In the genomic region with DNA sequence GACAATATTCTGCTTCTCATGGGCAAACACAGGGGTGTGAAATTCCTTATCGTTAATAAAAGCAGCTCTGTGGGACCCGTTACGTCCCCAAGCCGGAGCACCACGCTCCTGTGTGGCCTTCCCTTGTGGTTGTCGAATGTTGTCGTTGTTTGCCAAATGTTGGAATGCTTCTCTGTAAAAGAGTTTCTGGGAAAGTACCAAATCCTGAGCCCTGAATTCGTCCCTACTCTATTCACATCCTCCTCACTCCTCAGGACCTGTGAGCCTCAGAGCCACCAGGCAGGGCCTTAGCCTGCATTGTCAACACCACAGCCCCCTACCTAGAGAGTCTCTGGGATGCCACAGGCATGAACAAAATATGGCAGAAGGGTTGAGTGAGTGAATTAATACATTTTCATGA, we compare ENCODE assay signal across 16 cellular contexts.
DNase-seq lines count a peak whose midpoint lies in the region; ATAC-seq and TF ChIP-seq lines count a peak whose summit lies in the region.
"Had no signal": no experiment of that assay in that cellular context is flagged by ENCODE, and none has a peak within 500 bp of the region (broad histone marks: within the 10 kb centered on the region; RNA-seq: fewer than 3 reads in every experiment).

No MANE protein-coding gene starts in this region.

- H3K27ac ChIP-seq in SJCRH30 (peak overlapping the region; percentile 98), gastroesophageal sphincter (peak overlapping the region in 3 of 4 donors; percentile 60 to 72 (median 62)), osteoblast (ENCODE audit: low read depth, low read length) (peak overlapping the region; percentile 91), tibial nerve (peak overlapping the region; percentile 53 to 89 (median 68))
- H3K27ac ChIP-seq in CD8-positive, alpha-beta T cell (ENCODE audit: low read depth, low read length), result no peak overlapping the region
- H3K27ac ChIP-seq: BLaER1, prostate gland had no signal

- H3K9me3 Mint-ChIP-seq in CD8-positive, alpha-beta T cell, result no peaks in the 10 kb centered on the region
- H3K9me3 Mint-ChIP-seq: activated naive CD4-positive, alpha-beta T cell treated with anti-CD3 and anti-CD28 coated beads, Interleukin-2, amount 50 U/mL, for 24 hours; T-helper 2 cell treated with Interferon-gamma antibody and Interleukin-4, amounts not matched to agents 5 μg/mL and 100 μg/mL, for 36 hours had no signal

- DNase-seq in SJCRH30 (peak in 1 of 2 experiments; percentile 49), osteoblast (ENCODE audit: insufficient read length, low spot score, missing footprints) (peak; percentile 18), tibial nerve (ENCODE audit: low spot score in 2 of 2) (no peak), HPDE6-E6E7 (ENCODE audit: extremely low spot score) (no peak)
- no peak for DNase-seq in CD8-positive, alpha-beta T cell
- DNase-seq: activated CD4-positive, alpha-beta T cell treated with anti-CD3 and anti-CD28 coated beads for 1 hour; NCI-H2227 treated with DMSO at 0.1 percent for 48 hours; stimulated activated CD4-positive, alpha-beta T cell treated with anti-CD3 and anti-CD28 coated beads, Interleukin-2, amount 100 ng/mL, for 24 hours had no signal

- POLR2A ChIA-PET in CD8-positive, alpha-beta T cell (lab: Charles Lee), result no interaction called here

- H3K27me3 ChIP-seq in SJCRH30, result no peaks in the 10 kb centered on the region
- H3K27me3 ChIP-seq in gastroesophageal sphincter, result no peaks in the 10 kb centered on the region
- H3K27me3 ChIP-seq in osteoblast (ENCODE audit: insufficient read depth, low read length), result no peaks in the 10 kb centered on the region
- no peaks in the 10 kb centered on the region for H3K27me3 ChIP-seq in tibial nerve
- H3K27me3 ChIP-seq in CD8-positive, alpha-beta T cell (ENCODE audit: insufficient read depth, low read length), result no peaks in the 10 kb centered on the region
- H3K27me3 ChIP-seq: BLaER1 had no signal

- H3K36me3 ChIP-seq in SJCRH30 (peaks cover 26% of the 10 kb centered on the region), gastroesophageal sphincter (no peaks in the 10 kb centered on the region), osteoblast (ENCODE audit: insufficient read depth, low read length) (no peaks in the 10 kb centered on the region), tibial nerve (no peaks in the 10 kb centered on the region)
- no peaks in the 10 kb centered on the region for H3K36me3 ChIP-seq in CD8-positive, alpha-beta T cell (ENCODE audit: insufficient read depth, low read length)
- H3K36me3 ChIP-seq: BLaER1, prostate gland had no signal

- no peak overlapping the region for H3K4me3 ChIP-seq in SJCRH30
- H3K4me3 ChIP-seq in gastroesophageal sphincter, result no peak overlapping the region
- no peak overlapping the region for H3K4me3 ChIP-seq in osteoblast (ENCODE audit: insufficient read depth, low read length)
- no peak overlapping the region for H3K4me3 ChIP-seq in tibial nerve
- H3K4me3 ChIP-seq in CD8-positive, alpha-beta T cell (ENCODE audit: low read depth, low read length), result no peak overlapping the region
- H3K4me3 ChIP-seq: BLaER1, GM23338, prostate gland had no signal

- no peaks in the 10 kb centered on the region for H3K79me2 ChIP-seq in osteoblast (ENCODE audit: insufficient read depth, low read length)

- H3K4me1 Mint-ChIP-seq in CD8-positive, alpha-beta T cell (ENCODE audit: low read depth), result no peaks in the 10 kb centered on the region
- H3K4me1 Mint-ChIP-seq: activated naive CD4-positive, alpha-beta T cell treated with anti-CD3 and anti-CD28 coated beads, Interleukin-2, amount 50 U/mL, for 24 hours; GM23338 had no signal

- ATAC-seq in gastroesophageal sphincter (peak; percentile 27), HG02884 (IDR thresholded peaks at IDR 0.05; ENCODE audit: unreplicated experiment) (no peak), HG02870 (IDR thresholded peaks at IDR 0.05; ENCODE audit: unreplicated experiment) (no peak)
- ATAC-seq in CD8-positive, alpha-beta T cell, result no peak

- TF ChIP-seq EP300 in gastroesophageal sphincter (IDR thresholded peaks at IDR 0.05), result no peak
- TF ChIP-seq EP300 in tibial nerve (IDR thresholded peaks at IDR 0.05), result no peak

- no peaks in the 10 kb centered on the region for H3K36me3 Mint-ChIP-seq in CD8-positive, alpha-beta T cell
- H3K36me3 Mint-ChIP-seq: activated naive CD4-positive, alpha-beta T cell treated with anti-CD3 and anti-CD28 coated beads, Interleukin-2, amount 50 U/mL, for 24 hours had no signal

- intact Hi-C loops in CD8-positive, alpha-beta T cell (cut with DNase I, micrococcal nuclease), result no loop called here

- CTCF ChIA-PET in CD8-positive, alpha-beta T cell (lab: Charles Lee), result interaction anchor here (0.5 kb wide), 1 partner anchor 161 kb away, joined by 3 read pairs; no protein-coding TSS in a partner anchor

- H3K27ac Mint-ChIP-seq in CD8-positive, alpha-beta T cell, result no peak overlapping the region
- H3K27ac Mint-ChIP-seq: activated naive CD4-positive, alpha-beta T cell treated with anti-CD3 and anti-CD28 coated beads, Interleukin-2, amount 50 U/mL, for 24 hours; GM23338; T-helper 2 cell treated with Interferon-gamma antibody and Interleukin-4, amounts not matched to agents 5 μg/mL and 100 μg/mL, for 36 hours had no signal

- no peak overlapping the region for H3K4me3 Mint-ChIP-seq in CD8-positive, alpha-beta T cell
- H3K4me3 Mint-ChIP-seq: activated naive CD4-positive, alpha-beta T cell treated with anti-CD3 and anti-CD28 coated beads, Interleukin-2, amount 50 U/mL, for 24 hours; GM23338; T-helper 2 cell treated with Interferon-gamma antibody and Interleukin-4, amounts not matched to agents 5 μg/mL and 100 μg/mL, for 36 hours had no signal

- TF ChIP-seq CTCF in gastroesophageal sphincter (IDR thresholded peaks at IDR 0.05), result no peak
- no peak for TF ChIP-seq CTCF in osteoblast (IDR thresholded peaks at IDR 0.05; ENCODE audit: extremely low read depth, low read depth, low read length)
- no peak for TF ChIP-seq CTCF in tibial nerve (IDR thresholded peaks at IDR 0.05)
- TF ChIP-seq CTCF in CD8-positive, alpha-beta T cell (IDR thresholded peaks at IDR 0.05), result no peak

- peaks cover 5% of the 10 kb centered on the region for H3K27me3 Mint-ChIP-seq in CD8-positive, alpha-beta T cell (ENCODE audit: low read depth)

- TF ChIP-seq POLR2A in gastroesophageal sphincter (IDR thresholded peaks at IDR 0.05) (no peak), tibial nerve (IDR thresholded peaks at IDR 0.05) (no peak)

- WGBS in gastroesophageal sphincter (ENCODE audit: low coverage in 1 of 2), 2 donors, result 61 to 63% methylated on average over 4 to 7 of the region's 8 CpGs
- 45 to 49% methylated on average over 8 of the region's 8 CpGs for whole genome bisulfite sequencing in tibial nerve, 2 donors

- peak overlapping the region; percentile 0 for H3K4me2 ChIP-seq in osteoblast (ENCODE audit: insufficient read depth, low read length)
- H3K4me2 ChIP-seq: GM23338 had no signal

- no peaks in the 10 kb centered on the region for H4K20me1 ChIP-seq in osteoblast (ENCODE audit: insufficient read depth, low read length)
- H4K20me1 ChIP-seq: BLaER1 had no signal

- no peak overlapping the region for H2AFZ ChIP-seq in osteoblast (ENCODE audit: low read length)
- H2AFZ ChIP-seq: GM23338 had no signal

- H3K9me3 ChIP-seq in SJCRH30 (replicated peaks), result no peaks in the 10 kb centered on the region
- H3K9me3 ChIP-seq in gastroesophageal sphincter, result no peaks in the 10 kb centered on the region
- no peaks in the 10 kb centered on the region for H3K9me3 ChIP-seq in osteoblast (ENCODE audit: low read depth, low read length)
- H3K9me3 ChIP-seq in tibial nerve, result no peaks in the 10 kb centered on the region
- no peaks in the 10 kb centered on the region for H3K9me3 ChIP-seq in CD8-positive, alpha-beta T cell (ENCODE audit: low read length)
- H3K9me3 ChIP-seq: prostate gland had no signal

- peaks cover 38% of the 10 kb centered on the region for H3K4me1 ChIP-seq in SJCRH30
- peaks cover 0 to 32% (median 0%) of the 10 kb centered on the region in 3 donors for H3K4me1 ChIP-seq in gastroesophageal sphincter
- H3K4me1 ChIP-seq in osteoblast (ENCODE audit: insufficient read depth, low read length), result peaks cover 31% of the 10 kb centered on the region
- H3K4me1 ChIP-seq in tibial nerve, result peaks cover 0 to 24% (median 6%) of the 10 kb centered on the region in 4 donors
- no peaks in the 10 kb centered on the region for H3K4me1 ChIP-seq in CD8-positive, alpha-beta T cell (ENCODE audit: insufficient read depth, low read length)
- H3K4me1 ChIP-seq: prostate gland had no signal
